ENCODE assay signal across 20 cellular contexts in the genomic region with DNA sequence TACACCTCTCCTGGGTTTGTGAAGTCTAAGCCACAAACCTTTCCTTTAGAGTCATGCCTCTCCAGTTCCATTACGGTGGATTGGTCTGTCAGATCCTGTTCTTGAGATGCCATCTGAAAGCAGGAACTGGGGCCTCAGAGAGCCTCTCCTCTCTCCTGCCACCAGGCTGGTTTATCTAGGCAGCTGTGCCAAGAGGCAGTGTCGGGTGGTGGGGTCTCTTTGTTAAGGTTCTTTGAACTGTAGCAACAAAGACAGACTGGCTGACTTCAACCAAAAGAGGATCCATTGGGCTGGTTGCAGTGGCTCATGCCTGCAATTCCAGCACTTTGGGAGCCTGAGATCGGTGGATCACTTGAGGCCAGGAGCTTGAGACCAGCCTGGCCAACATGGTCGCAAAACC.
A peak's percentile ranks its signal among the peaks of the same experiment; 100 is the strongest.
DNase-seq lines count a peak whose midpoint lies in the region; ATAC-seq and TF ChIP-seq lines count a peak whose summit lies in the region.
"Had no signal": no experiment of that assay in that cellular context is flagged by ENCODE, and none has a peak within 500 bp of the region (broad histone marks: within the 10 kb centered on the region; RNA-seq: fewer than 3 reads in every experiment).

No MANE protein-coding gene starts in this region.

- TF ChIP-seq CTCF in heart left ventricle (IDR thresholded peaks at IDR 0.05) (no peak), esophagus muscularis mucosa (IDR thresholded peaks at IDR 0.05) (no peak), uterus (IDR thresholded peaks at IDR 0.05) (no peak)

- whole genome bisulfite sequencing in heart left ventricle, 4 donors, result 96 to 100% (median 96%) methylated on average over 4 of the region's 4 CpGs
- WGBS in esophagus muscularis mucosa, result no CpG with 5 or more reads among the region's 4 CpGs

- H3K4me3 ChIP-seq in heart left ventricle, result no peak overlapping the region
- H3K4me3 ChIP-seq in esophagus muscularis mucosa, result no peak overlapping the region
- H3K4me3 ChIP-seq in uterus, result no peak overlapping the region
- H3K4me3 ChIP-seq: A549, ascending aorta, colonic mucosa, neural progenitor cell had no signal

- intact Hi-C loops in heart left ventricle (cut with DNase I), result loop anchor here in 4 of 10 donors (5.0 kb wide), 2 partner anchors 66 to 231 kb away; a partner anchor contains a TSS
- intact Hi-C loops in left ventricle myocardium superior (cut with micrococcal nuclease), result no loop called here
- intact Hi-C loops in esophagus muscularis mucosa (cut with DNase I), result loop anchor here (5.0 kb wide), 1 partner anchor 66 kb away; a partner anchor contains a TSS
- intact Hi-C loops in posterior vena cava (cut with DNase I), result loop anchor here in 1 of 2 donors (5.0 kb wide), 1 partner anchor 66 kb away; a partner anchor contains a TSS
- intact Hi-C loops in uterus (cut with DNase I; ENCODE audit: low total_unique reads), result no loop called here

- H3K27ac ChIP-seq in heart left ventricle (peak overlapping the region in 11 of 12 donors; percentile 39 to 96 (median 88)), esophagus muscularis mucosa (replicated peaks in 1 of 4) (peak overlapping the region; percentile 83 to 89 (median 86)), uterus (peak overlapping the region; percentile 93 to 99)
- H3K27ac ChIP-seq: C4-2B, neural progenitor cell had no signal

- TF ChIP-seq POLR2A in heart left ventricle (IDR thresholded peaks at IDR 0.05), result no peak
- no peak for TF ChIP-seq POLR2A in esophagus muscularis mucosa (IDR thresholded peaks at IDR 0.05; ENCODE audit: low read depth)
- no peak for TF ChIP-seq POLR2A in uterus (IDR thresholded peaks at IDR 0.05)

- no peaks in the 10 kb centered on the region for H3K9me3 ChIP-seq in heart left ventricle
- no peaks in the 10 kb centered on the region for H3K9me3 ChIP-seq in esophagus muscularis mucosa
- no peaks in the 10 kb centered on the region for H3K9me3 ChIP-seq in uterus
- H3K9me3 ChIP-seq: A549, ascending aorta, colonic mucosa had no signal

- ATAC-seq in heart left ventricle (no peak), left ventricle myocardium superior (no peak), GM18519 (IDR thresholded peaks at IDR 0.05; ENCODE audit: low FRiP score, unreplicated experiment) (no peak)
- ATAC-seq: activated CD8-positive, alpha-beta T cell treated with anti-CD3 and anti-CD28 coated beads for 36 hours had no signal

- no peaks in the 10 kb centered on the region for H3K27me3 ChIP-seq in heart left ventricle
- H3K27me3 ChIP-seq in esophagus muscularis mucosa, result no peaks in the 10 kb centered on the region
- no peaks in the 10 kb centered on the region for H3K27me3 ChIP-seq in uterus
- H3K27me3 ChIP-seq: ascending aorta, colonic mucosa, neural progenitor cell had no signal

- H3K36me3 ChIP-seq in heart left ventricle (no peaks in the 10 kb centered on the region), esophagus muscularis mucosa (no peaks in the 10 kb centered on the region), uterus (no peaks in the 10 kb centered on the region)
- H3K36me3 ChIP-seq: ascending aorta, colonic mucosa, neural progenitor cell had no signal

- DNase-seq in heart left ventricle (no peak), left ventricle myocardium superior (no peak), esophagus muscularis mucosa (ENCODE audit: extremely low spot score) (no peak), posterior vena cava (ENCODE audit: low spot score) (peak; percentile 26), uterus (no peak), NCI-H1436 treated with DMSO at 0.1 percent for 48 hours (lab: John Stamatoyannopoulos, UW) (no peak), NCI-H226 (no peak)
- DNase-seq: activated CD8-positive, alpha-beta T cell treated with anti-CD3 and anti-CD28 coated beads for 36 hours; activated naive CD4-positive, alpha-beta T cell treated with anti-CD3 and anti-CD28 coated beads for 36 hours; activated T-cell treated with anti-CD3 and anti-CD28 coated beads, Interleukin-2, amount 50 U/mL, for 24 hours; colonic mucosa; DMS 273 treated with DMSO at 0.1 percent for 48 hours; midbrain; retina; stimulated activated naive CD4-positive, alpha-beta T cell had no signal

- H3K4me1 ChIP-seq in heart left ventricle (peaks cover 2 to 57% (median 45%) of the 10 kb centered on the region in 12 donors), esophagus muscularis mucosa (peaks cover 51 to 61% (median 55%) of the 10 kb centered on the region in 4 donors), uterus (peaks cover 9 to 22% of the 10 kb centered on the region in 2 donors)
- H3K4me1 ChIP-seq: colonic mucosa had no signal

- TF ChIP-seq EP300 in esophagus muscularis mucosa (IDR thresholded peaks at IDR 0.05), result no peak
